Comparison of ENCODE assay signal across 8 cellular contexts in genomic region chr21:39567180-39567972, GRCh38. TPM values are rescaled to one million over a fixed set of nuclear protein-coding genes. Genes with fewer than 3 reads are reported as not detected.
"Had no signal": no experiment of that assay in that cellular context is flagged by ENCODE, and none has a peak within 500 bp of the region (broad histone marks: within the 10 kb centered on the region; RNA-seq: fewer than 3 reads in every experiment).

No MANE protein-coding gene starts in this region.

- H3K4me3 ChIP-seq: GM23338 had no signal

- H3K9ac ChIP-seq: KMS-11 had no signal

- H3K4me2 ChIP-seq: GM23338, KMS-11 had no signal

- ATAC-seq: HepG2 had no signal

- H2AFZ ChIP-seq: GM23338 had no signal

- H3K27ac ChIP-seq: HL-60, KMS-11 had no signal

- FAIRE-seq: HepG2 had no signal

- DNase-seq: H7, HCEC 1CT, KBM-7 had no signal

RNA-seq across cellular contexts. Expression of gene B3GALT5, which starts 45.4 kb away (rescaled TPM):
- polyA plus RNA-seq: IgD-negative memory B cell had no signal
